In genomic region chr7:4237296-4238235, GRCh38 we compare ENCODE assay signal across 22 cellular contexts.
"Had no signal": no experiment of that assay in that cellular context is flagged by ENCODE, and none has a peak within 500 bp of the region (broad histone marks: within the 10 kb centered on the region; RNA-seq: fewer than 3 reads in every experiment).

No MANE protein-coding gene starts in this region.

- H3K36me3 Mint-ChIP-seq: activated CD4-positive, alpha-beta memory T cell treated with anti-CD3 and anti-CD28 coated beads for 36 hours; memory B cell; type B pancreatic cell had no signal

- DNase-seq: activated CD4-positive, alpha-beta memory T cell treated with anti-CD3 and anti-CD28 coated beads for 36 hours; activated CD4-positive, alpha-beta T cell treated with anti-CD3 and anti-CD28 coated beads for 48 hours; activated gamma-delta T cell; activated naive CD4-positive, alpha-beta T cell treated with anti-CD3 and anti-CD28 coated beads, Interleukin-2, amount 50 U/mL, for 16 hours; activated naive CD8-positive, alpha-beta T cell treated with anti-CD3 and anti-CD28 coated beads, Interleukin-2, amount 50 U/mL, for 24 hours; activated T-cell treated with anti-CD3 and anti-CD28 coated beads, Interleukin-2, amount 50 U/mL, for 72 hours; effector CD4-positive, alpha-beta T cell; foreskin keratinocyte; left colon; mucosa of descending colon; nephron progenitor cell; nucleus accumbens; stimulated activated CD4-positive, alpha-beta T cell treated with anti-CD3 and anti-CD28 coated beads, Interleukin-4, amount 100 ng/mL, for 24 hours; stimulated activated naive CD4-positive, alpha-beta T cell treated with Interleukin-2 at 50 U/mL for 16 hours; T1000 had no signal

- ATAC-seq: activated naive CD8-positive, alpha-beta T cell treated with anti-CD3 and anti-CD28 coated beads, Interleukin-2, amount 50 U/mL, for 24 hours; activated T-cell treated with anti-CD3 and anti-CD28 coated beads, Interleukin-2, amount 50 U/mL, for 72 hours; foreskin keratinocyte; left colon; mucosa of descending colon had no signal

- H3K27ac Mint-ChIP-seq: activated CD4-positive, alpha-beta memory T cell treated with anti-CD3 and anti-CD28 coated beads for 36 hours; activated naive CD8-positive, alpha-beta T cell treated with anti-CD3 and anti-CD28 coated beads, Interleukin-2, amount 50 U/mL, for 24 hours; activated T-cell treated with anti-CD3 and anti-CD28 coated beads, Interleukin-2, amount 50 U/mL, for 72 hours; dendritic cell treated with granulocyte-macrophage colony-stimulating factor and Interleukin-4, amounts not matched to agents 40 ng/mL and 50 ng/mL, for 4 days; memory B cell; nephron progenitor cell; T-helper 1 cell treated with Interleukin-12 subunit alpha and Interleukin-12 subunit beta and Interleukin-4 antibody, amounts not matched to agents 30 μg/mL and 1 μg/mL, for 36 hours; type B pancreatic cell had no signal

- H3K27me3 Mint-ChIP-seq: activated naive CD8-positive, alpha-beta T cell treated with anti-CD3 and anti-CD28 coated beads, Interleukin-2, amount 50 U/mL, for 24 hours; dendritic cell treated with granulocyte-macrophage colony-stimulating factor and Interleukin-4, amounts not matched to agents 40 ng/mL and 50 ng/mL, for 4 days; type B pancreatic cell had no signal

- H3K27ac ChIP-seq: foreskin keratinocyte, parathyroid adenoma, thoracic aorta had no signal

- H3K4me3 Mint-ChIP-seq: activated CD4-positive, alpha-beta memory T cell treated with anti-CD3 and anti-CD28 coated beads for 36 hours; activated naive CD8-positive, alpha-beta T cell treated with anti-CD3 and anti-CD28 coated beads, Interleukin-2, amount 50 U/mL, for 24 hours; activated T-cell treated with anti-CD3 and anti-CD28 coated beads, Interleukin-2, amount 50 U/mL, for 72 hours; dendritic cell treated with granulocyte-macrophage colony-stimulating factor and Interleukin-4, amounts not matched to agents 40 ng/mL and 50 ng/mL, for 4 days; memory B cell; nephron progenitor cell; T-helper 1 cell treated with Interleukin-12 subunit alpha and Interleukin-12 subunit beta and Interleukin-4 antibody, amounts not matched to agents 30 μg/mL and 1 μg/mL, for 36 hours; type B pancreatic cell had no signal

- H3K9me3 Mint-ChIP-seq: activated CD4-positive, alpha-beta memory T cell treated with anti-CD3 and anti-CD28 coated beads for 36 hours; activated naive CD8-positive, alpha-beta T cell treated with anti-CD3 and anti-CD28 coated beads, Interleukin-2, amount 50 U/mL, for 24 hours; activated T-cell treated with anti-CD3 and anti-CD28 coated beads, Interleukin-2, amount 50 U/mL, for 72 hours; memory B cell; nephron progenitor cell; T-helper 1 cell treated with Interleukin-12 subunit alpha and Interleukin-12 subunit beta and Interleukin-4 antibody, amounts not matched to agents 30 μg/mL and 1 μg/mL, for 36 hours; type B pancreatic cell had no signal

- FAIRE-seq: islet of Langerhans had no signal
